In the genomic region with DNA sequence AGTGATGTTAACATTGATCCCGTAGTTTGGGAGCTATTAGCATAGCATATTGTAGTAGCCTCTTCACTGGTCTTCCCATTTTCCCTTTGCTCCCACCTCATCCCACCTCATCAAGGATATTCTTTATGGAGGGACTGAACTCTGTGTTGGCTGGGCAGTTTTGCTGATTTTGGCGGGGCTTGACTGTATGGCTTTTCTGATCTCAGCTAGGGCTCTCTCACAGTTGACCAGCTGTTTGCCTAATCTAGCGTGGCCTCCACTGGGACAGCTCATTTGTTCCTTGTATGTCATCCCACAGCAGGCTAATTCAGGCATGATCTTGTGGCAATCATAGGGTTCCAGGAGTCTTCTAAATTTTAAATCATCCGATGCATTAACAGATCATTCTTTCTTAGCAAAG, we compare ENCODE assay signal across 18 cellular contexts. TPM values are rescaled to one million over a fixed set of nuclear protein-coding genes. Genes with fewer than 3 reads are reported as not detected.
DNase-seq lines count a peak whose midpoint lies in the region; TF ChIP-seq lines count a peak whose summit lies in the region.
"Had no signal": no experiment of that assay in that cellular context is flagged by ENCODE, and none has a peak within 500 bp of the region (broad histone marks: within the 10 kb centered on the region; RNA-seq: fewer than 3 reads in every experiment).

No MANE protein-coding gene starts in this region.

- DNase-seq in NCI-H2171 treated with DMSO at 0.1 percent for 48 hours (lab: John Stamatoyannopoulos, UW) (peak; percentile 14), NCI-H2171 (lab: John Stamatoyannopoulos, UW) (no peak), glutamatergic neuron (peak; percentile 32), retina (peak; percentile 20), dermis blood vessel endothelial cell (no peak), DMS53 treated with DMSO at 0.1 percent for 48 hours (lab: John Stamatoyannopoulos, UW; ENCODE audit: unreplicated experiment) (no peak), posterior cingulate gyrus (no peak)
- DNase-seq: AML-193; CD4-positive, alpha-beta memory T cell; DMS153; DND-41; EL; HCEC 1CT; HFFc6; IMR-90 had no signal

- peaks cover 21% of the 10 kb centered on the region for H3K4me1 Mint-ChIP-seq in glutamatergic neuron (ENCODE audit: low read depth, unreplicated experiment)
- H3K4me1 Mint-ChIP-seq: CD4-positive, alpha-beta memory T cell; GM23338 had no signal

- intact Hi-C loops in posterior cingulate gyrus (cut with DNase I) = no loop called here

- no peak overlapping the region for H3K4me3 Mint-ChIP-seq in glutamatergic neuron (ENCODE audit: unreplicated experiment)
- H3K4me3 Mint-ChIP-seq: CD4-positive, alpha-beta memory T cell; GM23338; HFFc6 had no signal

- TF ChIP-seq CTCF in glutamatergic neuron (IDR thresholded peaks at IDR 0.05; ENCODE audit: partially characterized antibody, unreplicated experiment) = no peak

- H3K9me3 Mint-ChIP-seq in glutamatergic neuron (ENCODE audit: unreplicated experiment) = no peaks in the 10 kb centered on the region
- H3K9me3 Mint-ChIP-seq: CD4-positive, alpha-beta memory T cell; GM23338; HFFc6 had no signal

- no peaks in the 10 kb centered on the region for H3K36me3 Mint-ChIP-seq in glutamatergic neuron (ENCODE audit: unreplicated experiment)
- H3K36me3 Mint-ChIP-seq: CD4-positive, alpha-beta memory T cell had no signal

- no peaks in the 10 kb centered on the region for H3K27me3 Mint-ChIP-seq in glutamatergic neuron (ENCODE audit: unreplicated experiment)

- no peak overlapping the region for H3K27ac Mint-ChIP-seq in glutamatergic neuron (ENCODE audit: unreplicated experiment)
- H3K27ac Mint-ChIP-seq: CD4-positive, alpha-beta memory T cell; GM23338; HFFc6 had no signal

RNA-seq across cellular contexts. Expression of a gene that starts 30.2 kb away (rescaled TPM):
- 35.7 TPM for total RNA-seq in glutamatergic neuron (ENCODE audit: unreplicated experiment)
- total RNA-seq in dermis blood vessel endothelial cell = 24.4 and 26.7 TPM in 2 replicates

RNA-seq across cellular contexts. Expression of a gene that starts 50.5 kb away (rescaled TPM):
- total RNA-seq in glutamatergic neuron (ENCODE audit: unreplicated experiment) (not detected), dermis blood vessel endothelial cell (11.2 and 15.4 TPM in 2 replicates)
- total RNA-seq: CD4-positive, alpha-beta memory T cell; GM12878; GM23338; HFFc6; IMR-90; K562 had no signal

Comparison
In these comparisons a context has a peak if more than half of its experiments do, and no peak if none do; other contexts are left out.
1. DNase-seq: peak in NCI-H2171 treated with DMSO at 0.1 percent for 48 hours (single experiment), glutamatergic neuron (single experiment) and retina (single experiment); none in NCI-H2171 (single experiment), dermis blood vessel endothelial cell (single experiment), DMS53 treated with DMSO at 0.1 percent for 48 hours (single experiment) and posterior cingulate gyrus (0 of 10).
2. RNA of a gene that starts 50.5 kb away (total RNA-seq): 11.2 to 15.4 TPM in dermis blood vessel endothelial cell; not detected in glutamatergic neuron (single experiment); every median in the first group is over 10 times any median in the second.